Comparison of ENCODE assay signal across 22 cellular contexts in the genomic region with DNA sequence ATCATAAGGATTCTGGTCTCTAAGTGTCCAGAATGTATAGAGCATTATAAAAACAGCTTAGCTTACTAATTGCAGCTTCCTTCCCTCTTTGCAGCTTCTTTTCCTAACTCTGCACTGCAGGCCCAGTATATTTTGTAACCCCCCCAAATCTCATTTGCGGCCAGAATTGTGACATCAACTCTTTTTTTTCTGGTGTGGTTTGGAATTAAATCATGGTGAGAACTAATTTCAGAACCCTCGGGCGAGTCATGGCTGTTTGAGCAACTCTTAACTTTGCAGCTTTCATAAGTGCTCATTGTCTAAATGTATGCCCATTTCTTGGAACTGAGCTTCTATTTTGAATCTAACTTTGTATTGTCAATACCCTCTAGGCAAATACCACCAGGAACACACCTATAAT.
DNase-seq lines count a peak whose midpoint lies in the region; ATAC-seq, FAIRE-seq and TF ChIP-seq lines count a peak whose summit lies in the region.
"Had no signal": no experiment of that assay in that cellular context is flagged by ENCODE, and none has a peak within 500 bp of the region (broad histone marks: within the 10 kb centered on the region; RNA-seq: fewer than 3 reads in every experiment).

No MANE protein-coding gene starts in this region.

- DNase-seq in GM03348 (ENCODE audit: low spot score) (peak; percentile 45), NB4 (ENCODE audit: low read depth) (peak; percentile 30), astrocyte of the spinal cord (ENCODE audit: low read depth, low spot score) (peak; percentile 19), lung (ENCODE audit: low spot score) (no peak), dermis blood vessel endothelial cell (no peak), GM19239 (ENCODE audit: insufficient read length, low spot score) (no peak), nucleus accumbens (lab: John Stamatoyannopoulos, UW) (no peak)
- no peak for DNase-seq in activated naive CD8-positive, alpha-beta T cell treated with anti-CD3 and anti-CD28 coated beads for 36 hours
- DNase-seq: activated CD8-positive, alpha-beta memory T cell treated with anti-CD3 and anti-CD28 coated beads, Interleukin-2, amount 10 ng/mL, durations not matched to agents 7 days and 5 days; activated effector memory CD4-positive, alpha-beta T cell treated with anti-CD3 and anti-CD28 coated beads, Interleukin-2, amount 50 U/mL, for 16 hours; amygdala; cerebellar nuclear complex; endodermal cell; gastrocnemius medialis; naive thymus-derived CD4-positive, alpha-beta T cell; NCI-H1694; NCI-H345; Right ventricle myocardium superior; spleen; T-helper 2 cell had no signal

- H3K27me3 ChIP-seq in lung (ENCODE audit: control insufficient read depth, insufficient read depth) = no peaks in the 10 kb centered on the region
- H3K27me3 ChIP-seq: gastrocnemius medialis, spleen had no signal

- H3K4me3 ChIP-seq in NB4 (ENCODE audit: low read depth, low read length) = no peak overlapping the region
- H3K4me3 ChIP-seq in astrocyte of the spinal cord (ENCODE audit: low read depth, low read length) = no peak overlapping the region
- H3K4me3 ChIP-seq in lung = no peak overlapping the region
- H3K4me3 ChIP-seq: gastrocnemius medialis, spleen had no signal

- no peak for FAIRE-seq in GM19239 (lab: Jason Lieb, UNC)
- FAIRE-seq: G401.6, H54 had no signal

- H3K27ac ChIP-seq in lung (ENCODE audit: low read depth in 1 of 2, low read length in 1 of 2) = no peak overlapping the region
- H3K27ac ChIP-seq: gastrocnemius medialis, spleen had no signal

- H3K9me3 Mint-ChIP-seq in activated naive CD8-positive, alpha-beta T cell treated with anti-CD3 and anti-CD28 coated beads for 36 hours = no peaks in the 10 kb centered on the region
- H3K9me3 Mint-ChIP-seq: endodermal cell had no signal

- no peaks in the 10 kb centered on the region for H3K4me1 ChIP-seq in lung (ENCODE audit: control insufficient read depth in 2 of 2, insufficient read depth in 2 of 2, low read length in 2 of 2)
- H3K4me1 ChIP-seq: gastrocnemius medialis had no signal

- TF ChIP-seq CTCF in NB4 (IDR thresholded peaks at IDR 0.05; ENCODE audit: low read depth, low read length) (no peak), astrocyte of the spinal cord (IDR thresholded peaks at IDR 0.05; ENCODE audit: low read depth, low read length) (no peak), lung (IDR thresholded peaks at IDR 0.05; ENCODE audit: control extremely low read depth, extremely low read depth) (no peak)

- peak; percentile 11 for ATAC-seq in lung (ENCODE audit: insufficient read depth, low FRiP score)
- ATAC-seq: activated CD8-positive, alpha-beta memory T cell treated with anti-CD3 and anti-CD28 coated beads, Interleukin-2, amount 10 ng/mL, durations not matched to agents 7 days and 5 days; gastrocnemius medialis; naive thymus-derived CD4-positive, alpha-beta T cell had no signal

- no peak overlapping the region for H3K27ac Mint-ChIP-seq in activated naive CD8-positive, alpha-beta T cell treated with anti-CD3 and anti-CD28 coated beads for 36 hours
- H3K27ac Mint-ChIP-seq: activated CD8-positive, alpha-beta memory T cell treated with anti-CD3 and anti-CD28 coated beads, Interleukin-2, amount 10 ng/mL, durations not matched to agents 7 days and 5 days; endodermal cell; naive thymus-derived CD4-positive, alpha-beta T cell had no signal

- 29 to 75% methylated on average over 3 of the region's 3 CpGs for WGBS in lung, 2 donors

- in situ Hi-C loops in astrocyte of the spinal cord (cut with HindIII; ENCODE audit: low sequenced_read_pairs) = no loop called here

- no peaks in the 10 kb centered on the region for H3K27me3 Mint-ChIP-seq in activated naive CD8-positive, alpha-beta T cell treated with anti-CD3 and anti-CD28 coated beads for 36 hours
- H3K27me3 Mint-ChIP-seq: activated CD8-positive, alpha-beta memory T cell treated with anti-CD3 and anti-CD28 coated beads, Interleukin-2, amount 10 ng/mL, durations not matched to agents 7 days and 5 days had no signal

- no peaks in the 10 kb centered on the region for H3K4me1 Mint-ChIP-seq in activated naive CD8-positive, alpha-beta T cell treated with anti-CD3 and anti-CD28 coated beads for 36 hours
- H3K4me1 Mint-ChIP-seq: activated CD8-positive, alpha-beta memory T cell treated with anti-CD3 and anti-CD28 coated beads, Interleukin-2, amount 10 ng/mL, durations not matched to agents 7 days and 5 days; endodermal cell; naive thymus-derived CD4-positive, alpha-beta T cell had no signal

- no peaks in the 10 kb centered on the region for H3K36me3 ChIP-seq in lung (ENCODE audit: control insufficient read depth in 2 of 2, insufficient read depth in 2 of 2, low read length in 2 of 2)
- H3K36me3 ChIP-seq: gastrocnemius medialis, spleen had no signal

- H3K36me3 Mint-ChIP-seq in activated naive CD8-positive, alpha-beta T cell treated with anti-CD3 and anti-CD28 coated beads for 36 hours = no peaks in the 10 kb centered on the region
- H3K36me3 Mint-ChIP-seq: activated CD8-positive, alpha-beta memory T cell treated with anti-CD3 and anti-CD28 coated beads, Interleukin-2, amount 10 ng/mL, durations not matched to agents 7 days and 5 days; naive thymus-derived CD4-positive, alpha-beta T cell had no signal

- peaks cover 0 to 9% of the 10 kb centered on the region in 2 donors for H3K9me3 ChIP-seq in lung (ENCODE audit: control insufficient read depth in 2 of 2, insufficient read depth in 1 of 2, low read length in 1 of 2)
- H3K9me3 ChIP-seq: gastrocnemius medialis had no signal

- no peak overlapping the region for H3K4me3 Mint-ChIP-seq in activated naive CD8-positive, alpha-beta T cell treated with anti-CD3 and anti-CD28 coated beads for 36 hours
- H3K4me3 Mint-ChIP-seq: activated CD8-positive, alpha-beta memory T cell treated with anti-CD3 and anti-CD28 coated beads, Interleukin-2, amount 10 ng/mL, durations not matched to agents 7 days and 5 days; endodermal cell; naive thymus-derived CD4-positive, alpha-beta T cell had no signal

- no peak for TF ChIP-seq POLR2A in NB4 (IDR thresholded peaks at IDR 0.05; ENCODE audit: extremely low read depth, insufficient read length)

Comparison
In these comparisons a context has a peak if more than half of its experiments do, and no peak if none do; other contexts are left out.
1. DNase-seq: peak in GM03348 (single experiment), NB4 (single experiment) and astrocyte of the spinal cord (single experiment); none in lung (single experiment), activated naive CD8-positive, alpha-beta T cell treated with anti-CD3 and anti-CD28 coated beads for 36 hours (single experiment), dermis blood vessel endothelial cell (single experiment), GM19239 (single experiment) and nucleus accumbens (0 of 56).